9 cellular contexts compared by ENCODE assay signal in the genomic region with DNA sequence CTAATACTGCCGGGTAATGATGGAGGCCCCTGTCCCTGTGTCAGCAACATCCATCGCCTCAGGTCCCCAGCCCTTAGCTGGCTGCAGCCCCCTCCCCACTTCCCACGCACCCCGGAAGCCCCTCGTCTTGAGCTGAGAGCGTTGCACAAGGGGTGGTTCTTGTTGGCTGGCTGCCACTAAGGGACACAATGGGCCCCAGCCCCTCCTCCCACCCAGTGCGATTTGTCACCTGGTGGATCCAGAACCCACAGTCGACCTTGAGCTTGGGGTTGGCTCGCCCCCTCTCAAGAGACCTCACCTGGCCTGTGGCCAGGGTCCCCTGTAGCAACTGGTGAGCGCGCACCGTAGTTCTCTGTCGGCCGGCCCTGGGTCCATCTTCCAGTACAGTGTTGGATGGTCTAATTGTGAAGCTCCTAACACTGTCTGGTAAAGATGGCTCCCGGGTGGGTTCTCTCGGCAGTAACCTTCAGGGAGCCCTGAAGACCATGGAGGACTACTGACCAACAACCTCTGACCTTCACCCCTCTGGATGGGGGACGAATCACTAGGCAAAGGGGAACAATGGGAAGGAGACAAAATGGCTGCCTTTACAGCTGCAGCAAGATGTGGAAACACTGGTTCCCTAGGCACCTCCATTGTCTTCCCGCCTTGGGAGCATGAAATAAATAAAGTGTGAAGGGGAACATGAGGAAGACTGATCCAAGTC. TPM values are rescaled to one million over a fixed set of nuclear protein-coding genes. Genes with fewer than 3 reads are reported as not detected.
A peak's percentile ranks its signal among the peaks of the same experiment; 100 is the strongest.
DNase-seq lines count a peak whose midpoint lies in the region; ATAC-seq and TF ChIP-seq lines count a peak whose summit lies in the region.
"Had no signal": no experiment of that assay in that cellular context is flagged by ENCODE, and none has a peak within 500 bp of the region (broad histone marks: within the 10 kb centered on the region; RNA-seq: fewer than 3 reads in every experiment).

No MANE protein-coding gene starts in this region.

- H3K9ac ChIP-seq in duodenal mucosa (ENCODE audit: low read depth in 1 of 2, low read length in 2 of 2) = peak overlapping the region; percentile 96 to 97

- TF ChIP-seq CTCF in nephron (IDR thresholded peaks at IDR 0.05; ENCODE audit: unreplicated experiment in 3 of 3) = no peak

- peak; percentile 64 for DNase-seq in COR-L47 (lab: John Stamatoyannopoulos, UW)
- peak; percentile 77 for DNase-seq in NCI-H1105 (lab: John Stamatoyannopoulos, UW)
- no peak for DNase-seq in NCI-H1092 treated with DMSO at 0.1 percent for 48 hours (lab: John Stamatoyannopoulos, UW)
- no peak for DNase-seq in globus pallidus (ENCODE audit: low spot score)
- no peak for DNase-seq in cerebellar cortex (ENCODE audit: low spot score)
- DNase-seq: activated gamma-delta T cell had no signal

- H3K27me3 ChIP-seq in duodenal mucosa (ENCODE audit: control insufficient read depth in 1 of 2, insufficient read depth in 2 of 2, low read length in 2 of 2) = no peaks in the 10 kb centered on the region

- H3K27ac ChIP-seq in duodenal mucosa (ENCODE audit: low read depth, low read length) = peak overlapping the region; percentile 83

- H3K27me3 Mint-ChIP-seq in nephron (ENCODE audit: low read depth) = no peaks in the 10 kb centered on the region
- no peaks in the 10 kb centered on the region for H3K27me3 Mint-ChIP-seq in activated T-helper 17 cell treated with anti-CD3 and anti-CD28 coated beads, Interleukin-2, amount 50 U/mL, for 72 hours

- H3K4me3 Mint-ChIP-seq in nephron = no peak overlapping the region
- H3K4me3 Mint-ChIP-seq in activated T-helper 17 cell treated with anti-CD3 and anti-CD28 coated beads, Interleukin-2, amount 50 U/mL, for 72 hours = no peak overlapping the region

- peak overlapping the region; percentile 82 to 85 for H3K4me3 ChIP-seq in duodenal mucosa (ENCODE audit: low read depth in 1 of 2, low read length in 2 of 2)

- no peak for ATAC-seq in activated T-helper 17 cell treated with anti-CD3 and anti-CD28 coated beads, Interleukin-2, amount 50 U/mL, for 72 hours (replicated peaks)

- H3K36me3 Mint-ChIP-seq in nephron (ENCODE audit: low read depth) = peaks cover 26% of the 10 kb centered on the region
- peaks cover 86% of the 10 kb centered on the region for H3K36me3 Mint-ChIP-seq in activated T-helper 17 cell treated with anti-CD3 and anti-CD28 coated beads, Interleukin-2, amount 50 U/mL, for 72 hours (ENCODE audit: low read depth)

- no peaks in the 10 kb centered on the region for H3K9me3 ChIP-seq in duodenal mucosa (ENCODE audit: control insufficient read depth in 1 of 2, low read length in 2 of 2)

- no peaks in the 10 kb centered on the region for H3K9me3 Mint-ChIP-seq in nephron
- no peaks in the 10 kb centered on the region for H3K9me3 Mint-ChIP-seq in activated T-helper 17 cell treated with anti-CD3 and anti-CD28 coated beads, Interleukin-2, amount 50 U/mL, for 72 hours

- H3K4me1 ChIP-seq in duodenal mucosa (ENCODE audit: control insufficient read depth in 1 of 2, insufficient read depth in 2 of 2, low read length in 2 of 2) = peaks cover 63 to 86% of the 10 kb centered on the region in 2 donors

- peaks cover 37% of the 10 kb centered on the region for H3K4me1 Mint-ChIP-seq in nephron
- H3K4me1 Mint-ChIP-seq in activated T-helper 17 cell treated with anti-CD3 and anti-CD28 coated beads, Interleukin-2, amount 50 U/mL, for 72 hours = peaks cover 31% of the 10 kb centered on the region

- peak overlapping the region; percentile 15 to 68 (median 37) for H3K27ac Mint-ChIP-seq in nephron
- H3K27ac Mint-ChIP-seq in activated T-helper 17 cell treated with anti-CD3 and anti-CD28 coated beads, Interleukin-2, amount 50 U/mL, for 72 hours = no peak overlapping the region

- peaks cover 28 to 49% of the 10 kb centered on the region in 2 donors for H3K36me3 ChIP-seq in duodenal mucosa (ENCODE audit: control insufficient read depth in 1 of 2, insufficient read depth in 2 of 2, low read length in 2 of 2)

RNA-seq across cellular contexts. Expression of gene PHB2, which starts 6.6 kb away (rescaled TPM):
- total RNA-seq in activated T-helper 17 cell treated with anti-CD3 and anti-CD28 coated beads, Interleukin-2, amount 50 U/mL, for 72 hours = 100 to 1,000 TPM; 285 to 436 TPM

RNA-seq across cellular contexts. Expression of gene EMG1, which starts 6.8 kb away (rescaled TPM):
- total RNA-seq in activated T-helper 17 cell treated with anti-CD3 and anti-CD28 coated beads, Interleukin-2, amount 50 U/mL, for 72 hours = 10 to 100 TPM; 50.9 to 90.5 TPM

RNA-seq across cellular contexts. Expression of gene PTPN6, which starts 12.7 kb away (rescaled TPM):
- 100 to 1,000 TPM; 134 to 223 TPM for total RNA-seq in activated T-helper 17 cell treated with anti-CD3 and anti-CD28 coated beads, Interleukin-2, amount 50 U/mL, for 72 hours

RNA-seq across cellular contexts. Expression of gene C12orf57, which starts 20.1 kb away (rescaled TPM):
- total RNA-seq in activated T-helper 17 cell treated with anti-CD3 and anti-CD28 coated beads, Interleukin-2, amount 50 U/mL, for 72 hours = 100 to 1,000 TPM; 192 to 307 TPM

RNA-seq across cellular contexts. Expression of gene RNU7-1, which starts 20.3 kb away (rescaled TPM):
- not detected for total RNA-seq in activated T-helper 17 cell treated with anti-CD3 and anti-CD28 coated beads, Interleukin-2, amount 50 U/mL, for 72 hours

Comparison
In these comparisons a context has a peak if more than half of its experiments do, and no peak if none do; other contexts are left out.
1. DNase-seq: peak in COR-L47 (single experiment) and NCI-H1105 (single experiment); none in NCI-H1092 treated with DMSO at 0.1 percent for 48 hours (single experiment), globus pallidus (single experiment) and cerebellar cortex (single experiment).